ENCODE assay signal across 16 cellular contexts in genomic region chr2:216413882-216414281, GRCh38. TPM values are rescaled to one million over a fixed set of nuclear protein-coding genes. Genes with fewer than 3 reads are reported as not detected.
DNase-seq lines count a peak whose midpoint lies in the region; ATAC-seq and TF ChIP-seq lines count a peak whose summit lies in the region.
"Had no signal": no experiment of that assay in that cellular context is flagged by ENCODE, and none has a peak within 500 bp of the region (broad histone marks: within the 10 kb centered on the region; RNA-seq: fewer than 3 reads in every experiment).

No MANE protein-coding gene starts in this region.

- no peaks in the 10 kb centered on the region for H3K9me3 Mint-ChIP-seq in activated CD4-positive, alpha-beta T cell treated with anti-CD3 and anti-CD28 coated beads, Interleukin-2, amount 10 ng/mL, durations not matched to agents 7 days and 5 days
- H3K9me3 Mint-ChIP-seq in CD8-positive, alpha-beta T cell: no peaks in the 10 kb centered on the region
- no peaks in the 10 kb centered on the region for H3K9me3 Mint-ChIP-seq in activated T-helper 17 cell treated with anti-CD3 and anti-CD28 coated beads, Interleukin-2, amount 50 U/mL, for 72 hours
- no peaks in the 10 kb centered on the region for H3K9me3 Mint-ChIP-seq in nephron

- intact Hi-C loops in CD8-positive, alpha-beta T cell (cut with DNase I, micrococcal nuclease): loop anchor here (2.0 to 10.0 kb wide), 7 partner anchors 41 to 1858 kb away; partner anchors contain the start of genes MREG (in 2 of the 2), AAMP (in 1 of the 2), ATIC (in 1 of the 2) and MARCHF4 (in 1 of the 2)
- intact Hi-C loops in thyroid gland (cut with DNase I): loop anchor here (10.0 kb wide), 1 partner anchor 81 kb away; the partner anchor contains the start of gene RPL37A

- peaks cover 13% of the 10 kb centered on the region for H3K36me3 ChIP-seq in CD8-positive, alpha-beta T cell (ENCODE audit: insufficient read depth, low read length)
- H3K36me3 ChIP-seq in thyroid gland: peaks cover 0 to 4% of the 10 kb centered on the region in 2 donors

- POLR2A ChIA-PET in activated CD4-positive, alpha-beta T cell treated with anti-CD3 and anti-CD28 coated beads, Interleukin-2, amount 10 ng/mL, durations not matched to agents 7 days and 5 days (lab: Charles Lee): no interaction called here
- POLR2A ChIA-PET in CD8-positive, alpha-beta T cell (lab: Charles Lee): interaction anchor here (0.7 kb wide), 1 partner anchor 277 kb away, joined by 5 read pairs; no protein-coding TSS in a partner anchor

- peaks cover 30% of the 10 kb centered on the region for H3K4me1 Mint-ChIP-seq in activated CD4-positive, alpha-beta T cell treated with anti-CD3 and anti-CD28 coated beads, Interleukin-2, amount 10 ng/mL, durations not matched to agents 7 days and 5 days
- peaks cover 38% of the 10 kb centered on the region for H3K4me1 Mint-ChIP-seq in CD8-positive, alpha-beta T cell (ENCODE audit: low read depth)
- peaks cover 8% of the 10 kb centered on the region for H3K4me1 Mint-ChIP-seq in activated T-helper 17 cell treated with anti-CD3 and anti-CD28 coated beads, Interleukin-2, amount 50 U/mL, for 72 hours
- H3K4me1 Mint-ChIP-seq in nephron: peaks cover 24% of the 10 kb centered on the region

- no peak for ATAC-seq in CD8-positive, alpha-beta T cell
- no peak for ATAC-seq in activated T-helper 17 cell treated with anti-CD3 and anti-CD28 coated beads, Interleukin-2, amount 50 U/mL, for 72 hours (replicated peaks)
- ATAC-seq: heart right ventricle, psoas muscle had no signal

- H3K4me3 ChIP-seq in CD8-positive, alpha-beta T cell (ENCODE audit: low read depth, low read length): no peak overlapping the region
- H3K4me3 ChIP-seq in thyroid gland (replicated peaks in 1 of 3): no peak overlapping the region

- 96 to 97% methylated on average over 5 of the region's 5 CpGs for WGBS in thyroid gland, 2 donors

- no peaks in the 10 kb centered on the region for H3K27me3 ChIP-seq in CD8-positive, alpha-beta T cell (ENCODE audit: insufficient read depth, low read length)
- H3K27me3 ChIP-seq in thyroid gland: no peaks in the 10 kb centered on the region

- CTCF ChIA-PET in activated CD4-positive, alpha-beta T cell treated with anti-CD3 and anti-CD28 coated beads, Interleukin-2, amount 10 ng/mL, durations not matched to agents 7 days and 5 days (lab: Charles Lee): interaction anchor here (0.6 kb wide), 2 partner anchors 24 to 319 kb away, joined by 3 to 5 read pairs; no protein-coding TSS in a partner anchor
- CTCF ChIA-PET in CD8-positive, alpha-beta T cell (lab: Charles Lee): interaction anchor here (3.0 kb wide), 1 partner anchor 9 kb away, joined by 22 read pairs; no protein-coding TSS in a partner anchor

- H3K27ac Mint-ChIP-seq in activated CD4-positive, alpha-beta T cell treated with anti-CD3 and anti-CD28 coated beads, Interleukin-2, amount 10 ng/mL, durations not matched to agents 7 days and 5 days: no peak overlapping the region
- no peak overlapping the region for H3K27ac Mint-ChIP-seq in CD8-positive, alpha-beta T cell
- H3K27ac Mint-ChIP-seq in activated T-helper 17 cell treated with anti-CD3 and anti-CD28 coated beads, Interleukin-2, amount 50 U/mL, for 72 hours: no peak overlapping the region
- peak overlapping the region; percentile 43 to 100 (median 98) for H3K27ac Mint-ChIP-seq in nephron

- H3K9me3 ChIP-seq in CD8-positive, alpha-beta T cell (ENCODE audit: low read length): no peaks in the 10 kb centered on the region
- H3K9me3 ChIP-seq in thyroid gland: no peaks in the 10 kb centered on the region
- H3K9me3 ChIP-seq: heart right ventricle, psoas muscle had no signal

- no peak overlapping the region for H3K27ac ChIP-seq in CD8-positive, alpha-beta T cell (ENCODE audit: low read depth, low read length)
- no peak overlapping the region for H3K27ac ChIP-seq in thyroid gland
- H3K27ac ChIP-seq: psoas muscle had no signal

- no peak for DNase-seq in activated CD4-positive, alpha-beta T cell treated with anti-CD3 and anti-CD28 coated beads, Interleukin-2, amount 10 ng/mL, durations not matched to agents 7 days and 5 days
- no peak for DNase-seq in activated CD4-positive, alpha-beta T cell treated with anti-CD3 and anti-CD28 coated beads for 48 hours
- no peak for DNase-seq in CD8-positive, alpha-beta T cell
- DNase-seq in NCI-H524 (lab: John Stamatoyannopoulos, UW) (no peak), NCI-H1694 (lab: John Stamatoyannopoulos, UW) (no peak), thyroid gland (no peak)
- DNase-seq: heart right ventricle; Kasumi-1; NCI-H1436; psoas muscle; SHP77; stimulated activated CD4-positive, alpha-beta T cell treated with anti-CD3 and anti-CD28 coated beads, Interleukin-12 subunit alpha, Interleukin-12 subunit beta, amount 100 ng/mL, for 4 hours; substantia nigra had no signal

- no peak for TF ChIP-seq POLR2A in thyroid gland (IDR thresholded peaks at IDR 0.05)

- H3K36me3 Mint-ChIP-seq in activated CD4-positive, alpha-beta T cell treated with anti-CD3 and anti-CD28 coated beads, Interleukin-2, amount 10 ng/mL, durations not matched to agents 7 days and 5 days (ENCODE audit: low read depth): peaks cover 32% of the 10 kb centered on the region
- H3K36me3 Mint-ChIP-seq in CD8-positive, alpha-beta T cell: peaks cover 48% of the 10 kb centered on the region
- peaks cover 41% of the 10 kb centered on the region for H3K36me3 Mint-ChIP-seq in activated T-helper 17 cell treated with anti-CD3 and anti-CD28 coated beads, Interleukin-2, amount 50 U/mL, for 72 hours (ENCODE audit: low read depth)
- peaks cover 33% of the 10 kb centered on the region for H3K36me3 Mint-ChIP-seq in nephron (ENCODE audit: low read depth)

- TF ChIP-seq CTCF in CD8-positive, alpha-beta T cell (IDR thresholded peaks at IDR 0.05): no peak
- TF ChIP-seq CTCF in nephron (IDR thresholded peaks at IDR 0.05; ENCODE audit: unreplicated experiment in 3 of 3) (no peak), thyroid gland (IDR thresholded peaks at IDR 0.05) (no peak)

- H3K27me3 Mint-ChIP-seq in activated CD4-positive, alpha-beta T cell treated with anti-CD3 and anti-CD28 coated beads, Interleukin-2, amount 10 ng/mL, durations not matched to agents 7 days and 5 days: no peaks in the 10 kb centered on the region
- H3K27me3 Mint-ChIP-seq in CD8-positive, alpha-beta T cell (ENCODE audit: low read depth): no peaks in the 10 kb centered on the region
- no peaks in the 10 kb centered on the region for H3K27me3 Mint-ChIP-seq in activated T-helper 17 cell treated with anti-CD3 and anti-CD28 coated beads, Interleukin-2, amount 50 U/mL, for 72 hours
- no peaks in the 10 kb centered on the region for H3K27me3 Mint-ChIP-seq in nephron (ENCODE audit: low read depth)

- peak overlapping the region; percentile 88 for H3K4me3 Mint-ChIP-seq in activated CD4-positive, alpha-beta T cell treated with anti-CD3 and anti-CD28 coated beads, Interleukin-2, amount 10 ng/mL, durations not matched to agents 7 days and 5 days
- H3K4me3 Mint-ChIP-seq in CD8-positive, alpha-beta T cell: peak overlapping the region; percentile 46
- peak overlapping the region; percentile 96 for H3K4me3 Mint-ChIP-seq in activated T-helper 17 cell treated with anti-CD3 and anti-CD28 coated beads, Interleukin-2, amount 50 U/mL, for 72 hours
- H3K4me3 Mint-ChIP-seq in nephron: peak overlapping the region; percentile 93 to 100 (median 99)

- H3K4me1 ChIP-seq in CD8-positive, alpha-beta T cell (ENCODE audit: insufficient read depth, low read length): no peaks in the 10 kb centered on the region
- H3K4me1 ChIP-seq in thyroid gland: peaks cover 0 to 13% of the 10 kb centered on the region in 2 donors

RNA-seq across cellular contexts. Expression of gene SMARCAL1, which starts 1.6 kb away (rescaled TPM):
- total RNA-seq in activated CD4-positive, alpha-beta T cell treated with anti-CD3 and anti-CD28 coated beads, Interleukin-2, amount 10 ng/mL, durations not matched to agents 7 days and 5 days: 10 to 100 TPM; 27.5 to 28.7 TPM
- 1 to 10 TPM; 4.6 to 5.3 TPM for total RNA-seq in CD8-positive, alpha-beta T cell
- total RNA-seq in activated T-helper 17 cell treated with anti-CD3 and anti-CD28 coated beads, Interleukin-2, amount 50 U/mL, for 72 hours: 10 to 100 TPM; 26.1 to 27.3 TPM
- total RNA-seq in thyroid gland: 10 to 100 TPM; 19.5 to 31.4 (median 24.6) TPM

RNA-seq across cellular contexts. Expression of gene MARCHF4, which starts 41.6 kb away (rescaled TPM):
- total RNA-seq in activated CD4-positive, alpha-beta T cell treated with anti-CD3 and anti-CD28 coated beads, Interleukin-2, amount 10 ng/mL, durations not matched to agents 7 days and 5 days: not detected
- total RNA-seq in CD8-positive, alpha-beta T cell: not detected
- not detected for total RNA-seq in activated T-helper 17 cell treated with anti-CD3 and anti-CD28 coated beads, Interleukin-2, amount 50 U/mL, for 72 hours
- under 1 TPM in 1 of 4 donors, not detected in 3; 0.15 TPM for total RNA-seq in thyroid gland
- total RNA-seq: activated CD8-positive, alpha-beta memory T cell treated with anti-CD3 and anti-CD28 coated beads for 36 hours; psoas muscle had no signal

Comparison
In these comparisons a context has a peak if more than half of its experiments do, and no peak if none do; other contexts are left out.
1. H3K27ac Mint-ChIP-seq: peak in nephron (3 of 3); none in activated CD4-positive, alpha-beta T cell treated with anti-CD3 and anti-CD28 coated beads, Interleukin-2, amount 10 ng/mL, durations not matched to agents 7 days and 5 days (single experiment), CD8-positive, alpha-beta T cell (single experiment) and activated T-helper 17 cell treated with anti-CD3 and anti-CD28 coated beads, Interleukin-2, amount 50 U/mL, for 72 hours (single experiment).
2. H3K4me3 Mint-ChIP-seq: peak in every context shown above with its lines; median percentile 99 in nephron; 96 in activated T-helper 17 cell treated with anti-CD3 and anti-CD28 coated beads, Interleukin-2, amount 50 U/mL, for 72 hours; 88 in activated CD4-positive, alpha-beta T cell treated with anti-CD3 and anti-CD28 coated beads, Interleukin-2, amount 10 ng/mL, durations not matched to agents 7 days and 5 days; 46 in CD8-positive, alpha-beta T cell.